19 cellular contexts compared by ENCODE assay signal in genomic region chr18:45122510-45122909, GRCh38.
A peak's percentile ranks its signal among the peaks of the same experiment; 100 is the strongest.
DNase-seq lines count a peak whose midpoint lies in the region; ATAC-seq, FAIRE-seq and TF ChIP-seq lines count a peak whose summit lies in the region.
"Had no signal": no experiment of that assay in that cellular context is flagged by ENCODE, and none has a peak within 500 bp of the region (broad histone marks: within the 10 kb centered on the region; RNA-seq: fewer than 3 reads in every experiment).

No MANE protein-coding gene starts in this region.

- no peak overlapping the region for H3K27ac ChIP-seq in GM12878 (ENCODE audit: control insufficient read depth, insufficient read depth)
- no peak overlapping the region for H3K27ac ChIP-seq in foreskin keratinocyte

- no peaks in the 10 kb centered on the region for H4K20me1 ChIP-seq in GM12878 (ENCODE audit: control insufficient read depth, insufficient read depth)

- H3K4me3 Mint-ChIP-seq in stimulated activated naive B cell treated with anti-CD40 and anti-IgM and Interleukin-4, amounts not matched to agents 10 μg/mL and 1 μg/mL and 100 μg/mL, for 72 hours: no peak overlapping the region
- no peak overlapping the region for H3K4me3 Mint-ChIP-seq in activated T-cell treated with anti-CD3 and anti-CD28 coated beads, Interleukin-2, amount 50 U/mL, for 72 hours
- H3K4me3 Mint-ChIP-seq: CD4-positive, alpha-beta memory T cell had no signal

- no peak overlapping the region for H2AFZ ChIP-seq in GM12878 (ENCODE audit: control insufficient read depth, low read depth, low read length)

- RAD21 ChIA-PET in GM12878 (lab: Charles Lee; ENCODE audit: unreplicated experiment): no interaction called here

- no peaks in the 10 kb centered on the region for H3K79me2 ChIP-seq in GM12878 (ENCODE audit: control insufficient read depth, insufficient read depth, low read length)

- no peak overlapping the region for H3K27ac Mint-ChIP-seq in stimulated activated naive B cell treated with anti-CD40 and anti-IgM and Interleukin-4, amounts not matched to agents 10 μg/mL and 1 μg/mL and 100 μg/mL, for 72 hours
- no peak overlapping the region for H3K27ac Mint-ChIP-seq in activated T-cell treated with anti-CD3 and anti-CD28 coated beads, Interleukin-2, amount 50 U/mL, for 72 hours
- H3K27ac Mint-ChIP-seq: CD4-positive, alpha-beta memory T cell had no signal

- peaks cover 0 to 1% of the 10 kb centered on the region in 2 donors for H3K36me3 Mint-ChIP-seq in stimulated activated naive B cell treated with anti-CD40 and anti-IgM and Interleukin-4, amounts not matched to agents 10 μg/mL and 1 μg/mL and 100 μg/mL, for 72 hours
- no peaks in the 10 kb centered on the region for H3K36me3 Mint-ChIP-seq in activated T-cell treated with anti-CD3 and anti-CD28 coated beads, Interleukin-2, amount 50 U/mL, for 72 hours (ENCODE audit: insufficient read depth in 2 of 2)
- H3K36me3 Mint-ChIP-seq: CD4-positive, alpha-beta memory T cell had no signal

- 94% methylated on average over 1 of the region's 1 CpG for WGBS in GM12878 (ENCODE audit: insufficient coverage, insufficient replicate concordance, low lambda C conversion rate, missing lambda C conversion rate)

- CTCF ChIA-PET in GM12878 (lab: Yijun Ruan, JAX): interaction anchor here (1.0 to 1.6 kb wide), 2 partner anchors 8 to 243 kb away, joined by 3 to 5 read pairs; no protein-coding TSS in a partner anchor

- H3K4me1 ChIP-seq in GM12878 (ENCODE audit: control insufficient read depth, insufficient read depth, low read length) (no peaks in the 10 kb centered on the region), foreskin keratinocyte (no peaks in the 10 kb centered on the region)

- no peak overlapping the region for H3K4me2 ChIP-seq in GM12878 (ENCODE audit: control insufficient read depth, insufficient read depth)

- H3K27me3 ChIP-seq in GM12878 (replicated peaks in 1 of 2; ENCODE audit: control insufficient read depth in 2 of 2, insufficient read depth in 2 of 2, low read length in 1 of 2) (no peaks in the 10 kb centered on the region), foreskin keratinocyte (peaks cover 10% of the 10 kb centered on the region)

- H3K4me1 Mint-ChIP-seq in stimulated activated naive B cell treated with anti-CD40 and anti-IgM and Interleukin-4, amounts not matched to agents 10 μg/mL and 1 μg/mL and 100 μg/mL, for 72 hours: no peaks in the 10 kb centered on the region
- no peaks in the 10 kb centered on the region for H3K4me1 Mint-ChIP-seq in activated T-cell treated with anti-CD3 and anti-CD28 coated beads, Interleukin-2, amount 50 U/mL, for 72 hours (ENCODE audit: low read depth)
- H3K4me1 Mint-ChIP-seq: CD4-positive, alpha-beta memory T cell had no signal

- ATAC-seq in GM12878 (no peak), foreskin keratinocyte (peak; percentile 53), HG02571 (IDR thresholded peaks at IDR 0.05; ENCODE audit: unreplicated experiment) (no peak)
- ATAC-seq in stimulated activated naive B cell treated with anti-CD40 and anti-IgM and Interleukin-4, amounts not matched to agents 10 μg/mL and 1 μg/mL and 100 μg/mL, for 72 hours (replicated peaks): no peak
- ATAC-seq in activated T-cell treated with anti-CD3 and anti-CD28 coated beads, Interleukin-2, amount 50 U/mL, for 72 hours (replicated peaks in 1 of 2): no peak
- no peak for ATAC-seq in stimulated activated naive CD8-positive, alpha-beta T cell treated with anti-CD3 and anti-CD28 coated beads, Interleukin-15, Interleukin-2, amounts not matched to agents 100 U/mL and 50 U/mL, for 24 hours
- ATAC-seq: Panc1 had no signal

- SMC1A ChIA-PET in GM12878 (lab: Charles Lee; ENCODE audit: uncharacterized antibody, unreplicated experiment): interaction anchor here (0.6 to 1.3 kb wide), 3 partner anchors 16 to 488 kb away, joined by 3 to 7 read pairs (median 3); no protein-coding TSS in a partner anchor

- H3K9me3 ChIP-seq in GM12878 (replicated peaks; ENCODE audit: control insufficient read depth, insufficient read depth, low read length): no peaks in the 10 kb centered on the region

- no peaks in the 10 kb centered on the region for H3K9me3 Mint-ChIP-seq in stimulated activated naive B cell treated with anti-CD40 and anti-IgM and Interleukin-4, amounts not matched to agents 10 μg/mL and 1 μg/mL and 100 μg/mL, for 72 hours
- H3K9me3 Mint-ChIP-seq in activated T-cell treated with anti-CD3 and anti-CD28 coated beads, Interleukin-2, amount 50 U/mL, for 72 hours: no peaks in the 10 kb centered on the region

- FAIRE-seq in GM12878 (lab: Jason Lieb, UNC): peak; percentile 44
- FAIRE-seq: H54 had no signal

- no peaks in the 10 kb centered on the region for H3K27me3 Mint-ChIP-seq in stimulated activated naive B cell treated with anti-CD40 and anti-IgM and Interleukin-4, amounts not matched to agents 10 μg/mL and 1 μg/mL and 100 μg/mL, for 72 hours
- H3K27me3 Mint-ChIP-seq in activated T-cell treated with anti-CD3 and anti-CD28 coated beads, Interleukin-2, amount 50 U/mL, for 72 hours (ENCODE audit: low read depth): no peaks in the 10 kb centered on the region

- no peak for TF ChIP-seq RAD21 in GM12878 (IDR thresholded peaks at IDR 0.05; ENCODE audit: insufficient read depth, low read depth, low read length)

- no peaks in the 10 kb centered on the region for H3K36me3 ChIP-seq in GM12878 (ENCODE audit: control insufficient read depth in 2 of 2, insufficient read depth in 2 of 2, low read length in 1 of 2)

- no peak overlapping the region for H3K9ac ChIP-seq in GM12878 (ENCODE audit: control insufficient read depth, insufficient read depth, low read length)

- no peak for TF ChIP-seq POLR2A in GM12878 (IDR thresholded peaks at IDR 0.05; ENCODE audit: low read depth, low read length)

- no peak for TF ChIP-seq CTCF in GM12878 (IDR thresholded peaks at IDR 0.05 in 2 of 3, conservative IDR thresholded peaks at IDR 0.05 in 1 of 3; ENCODE audit: control insufficient read depth in 2 of 3, extremely low read depth in 1 of 3, insufficient read depth in 1 of 3, low read depth in 3 of 3, low read length in 3 of 3)
- TF ChIP-seq CTCF in foreskin keratinocyte (conservative IDR thresholded peaks at IDR 0.05): no peak

- DNase-seq in LHCN-M2 (ENCODE audit: low read depth): peak; percentile 65
- no peak for DNase-seq in GM12878 (ENCODE audit: low read depth, low spot score)
- DNase-seq in foreskin keratinocyte: peak in 1 of 2 donors; percentile 19
- DNase-seq in stimulated activated naive B cell treated with anti-CD40 and anti-IgM and Interleukin-4, amounts not matched to agents 10 μg/mL and 1 μg/mL and 100 μg/mL, for 72 hours: no peak
- DNase-seq in activated T-cell treated with anti-CD3 and anti-CD28 coated beads, Interleukin-2, amount 50 U/mL, for 72 hours: no peak
- no peak for DNase-seq in stimulated activated naive CD8-positive, alpha-beta T cell treated with anti-CD3 and anti-CD28 coated beads, Interleukin-15, Interleukin-2, amounts not matched to agents 100 U/mL and 50 U/mL, for 24 hours
- DNase-seq: Calu3; CD4-positive, alpha-beta memory T cell; DMS79 treated with DMSO at 0.1 percent for 48 hours; GDM1; IMR-90; Kasumi-1; NCI-H187; NCI-H226; NCI-H524 treated with DMSO at 0.1 percent for 48 hours; SHP77 had no signal

- in situ Hi-C loops in GM12878 (cut with MboI): no loop called here

- no TSS peak for BruUV-seq in GM12878 (replicated peaks; lab: Mats Ljungman, UMichigan)

- intact Hi-C loops in GM12878 (cut with micrococcal nuclease; ENCODE audit: unreplicated experiment): no loop called here

- H3K4me3 ChIP-seq in GM12878: no peak overlapping the region

- POLR2A ChIA-PET in GM12878 (lab: Charles Lee): interaction anchor here (0.8 to 1.4 kb wide), 2 partner anchors 9 to 16 kb away, joined by 3 to 5 read pairs; no protein-coding TSS in a partner anchor

- no peak for TF ChIP-seq EP300 in GM12878 (IDR thresholded peaks at IDR 0.05; ENCODE audit: borderline replicate concordance in 1 of 2, control insufficient read depth in 1 of 2, low read depth in 2 of 2, low read length in 2 of 2)

TF ChIP-seq in GM12878, 131 proteins besides CTCF, POLR2A, EP300 and RAD21:
- TF ChIP-seq KAT2A (conservative IDR thresholded peaks at IDR 0.05; ENCODE audit: control insufficient read depth, low read depth, low read length): no peak
- no peak for TF ChIP-seq MAX (IDR thresholded peaks at IDR 0.05; ENCODE audit: low read depth, low read length)
- TF ChIP-seq PAX5 (IDR thresholded peaks at IDR 0.05; ENCODE audit: borderline replicate concordance, low read depth, low read length): no peak
- no peak for TF ChIP-seq SIX5 (IDR thresholded peaks at IDR 0.05; ENCODE audit: low read depth, low read length, severe bottlenecking)
- no peak for TF ChIP-seq MXI1 (IDR thresholded peaks at IDR 0.05; ENCODE audit: low read depth, low read length)
- no peak for TF ChIP-seq RB1 (IDR thresholded peaks at IDR 0.05; ENCODE audit: borderline replicate concordance)
- no peak for TF ChIP-seq NFXL1 (IDR thresholded peaks at IDR 0.05; ENCODE audit: borderline replicate concordance)
- TF ChIP-seq MTA3 (IDR thresholded peaks at IDR 0.05; ENCODE audit: borderline replicate concordance, low read length): no peak
- no peak for TF ChIP-seq RAD51 (IDR thresholded peaks at IDR 0.05)
- TF ChIP-seq ATF7 (IDR thresholded peaks at IDR 0.05; ENCODE audit: low read depth): no peak
TF ChIP-seq in GM12878: peak in this region for 0.
